Comparison of ENCODE assay signal across 14 cellular contexts in the genomic region with DNA sequence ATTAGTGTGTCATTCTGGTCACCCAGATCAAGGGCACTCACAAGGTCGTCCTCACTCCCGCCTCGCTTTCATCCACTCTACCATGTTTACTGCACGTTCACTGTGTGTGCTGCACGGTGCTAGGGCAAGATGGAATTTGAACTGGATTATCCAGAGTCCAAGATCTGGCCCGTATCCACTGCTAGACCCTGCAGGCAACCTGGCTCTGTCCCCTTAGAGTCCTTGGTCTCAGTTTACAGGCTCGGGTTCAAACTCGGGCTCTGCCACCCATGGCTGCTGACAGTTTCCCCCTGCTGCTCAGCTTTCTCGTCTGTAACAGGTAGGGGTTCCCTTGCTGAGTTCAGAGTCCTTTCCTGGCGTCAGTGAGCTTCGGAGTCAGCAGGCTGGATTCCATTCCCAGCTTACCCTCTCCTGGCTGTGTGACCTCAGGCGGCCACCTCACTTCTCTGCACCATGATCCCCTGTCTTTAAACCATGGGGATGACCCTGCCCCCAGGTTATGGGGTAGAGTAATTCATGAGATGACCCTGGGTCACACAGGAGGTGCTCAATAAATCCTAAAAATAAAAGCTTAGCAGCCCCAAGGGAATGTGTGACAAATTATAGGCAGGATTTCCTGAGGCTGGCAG.
DNase-seq lines count a peak whose midpoint lies in the region; ATAC-seq, FAIRE-seq and TF ChIP-seq lines count a peak whose summit lies in the region.
"Had no signal": no experiment of that assay in that cellular context is flagged by ENCODE, and none has a peak within 500 bp of the region (broad histone marks: within the 10 kb centered on the region; RNA-seq: fewer than 3 reads in every experiment).

No MANE protein-coding gene starts in this region.

- H3K27ac ChIP-seq in PC-9 (peak overlapping the region; percentile 59), H1 (ENCODE audit: low read depth, low read length) (no peak overlapping the region), parathyroid adenoma (peak overlapping the region; percentile 16), upper lobe of left lung (peak overlapping the region in 3 of 4 donors; percentile 4 to 32 (median 23))
- H3K27ac ChIP-seq: SK-N-MC had no signal

- no peak for ATAC-seq in upper lobe of left lung (ENCODE audit: low FRiP score in 2 of 2)

- WGBS in H1 (ENCODE audit: extremely low coverage in 1 of 2, insufficient coverage in 1 of 2, insufficient read length in 1 of 2, insufficient replicate concordance in 2 of 2, low coverage in 1 of 2, low lambda C conversion rate in 2 of 2, missing lambda C conversion rate in 1 of 2), 2 experiments, result 86% methylated on average over 12 of the region's 12 CpGs; no CpG with 5 or more reads in 1 of the 2 experiments
- 77 to 87% methylated on average over 12 of the region's 12 CpGs for WGBS in upper lobe of left lung, 2 donors

- H3K36me3 ChIP-seq in PC-9 (ENCODE audit: low read depth) (no peaks in the 10 kb centered on the region), H1 (ENCODE audit: control insufficient read depth in 2 of 4, insufficient read depth in 4 of 4, low read length in 3 of 4) (no peaks in the 10 kb centered on the region), parathyroid adenoma (ENCODE audit: control insufficient read depth, insufficient read depth, low read length) (no peaks in the 10 kb centered on the region), upper lobe of left lung (no peaks in the 10 kb centered on the region)

- no peaks in the 10 kb centered on the region for H3K9me2 ChIP-seq in PC-9 (ENCODE audit: insufficient read depth)

- peaks cover 24% of the 10 kb centered on the region; the same call in 1 of the 2 replicates for H3F3A ChIP-seq in PC-9 (ENCODE audit: insufficient read depth, low read depth)

- H3K27me3 ChIP-seq in PC-9 (ENCODE audit: insufficient read depth, low read depth) (no peaks in the 10 kb centered on the region), H1 (replicated peaks in 1 of 4; ENCODE audit: control insufficient read depth in 3 of 4, extremely low read depth in 1 of 4, insufficient read depth in 3 of 4, low read length in 3 of 4) (no peaks in the 10 kb centered on the region), parathyroid adenoma (ENCODE audit: control insufficient read depth, insufficient read depth, low read length) (no peaks in the 10 kb centered on the region), upper lobe of left lung (no peaks in the 10 kb centered on the region)

- no peak overlapping the region for H3K4ac ChIP-seq in H1 (replicated peaks; ENCODE audit: insufficient read length, low read depth, low read length)

- H3K4me1 ChIP-seq in PC-9 (replicated peaks; ENCODE audit: insufficient read depth), result peaks cover 67% of the 10 kb centered on the region
- H3K4me1 ChIP-seq in H1 (replicated peaks in 1 of 4; ENCODE audit: control insufficient read depth in 3 of 4, insufficient read depth in 4 of 4, low read length in 3 of 4), result peaks cover 0 to 10% (median 3%) of the 10 kb centered on the region in 4 experiments; a peak in 4 of 7 replicates
- H3K4me1 ChIP-seq in parathyroid adenoma, result no peaks in the 10 kb centered on the region
- H3K4me1 ChIP-seq in upper lobe of left lung, result peaks cover 5 to 10% (median 9%) of the 10 kb centered on the region in 4 donors

- peak overlapping the region; percentile 37 for H3K4me2 ChIP-seq in PC-9
- no peak overlapping the region for H3K4me2 ChIP-seq in H1 (ENCODE audit: insufficient read depth in 1 of 2, low read depth in 2 of 2, low read length in 2 of 2)
- no peak overlapping the region for H3K4me2 ChIP-seq in parathyroid adenoma (ENCODE audit: low read length)

- POLR2A ChIA-PET in PC-9 (lab: Charles Lee; ENCODE audit: unreplicated experiment) (no interaction called here), H1 (lab: Charles Lee; ENCODE audit: partially characterized antibody) (interaction anchor here (0.9 to 1.8 kb wide), 4 partner anchors 11 to 51 kb away, joined by 3 to 6 read pairs (median 3); no protein-coding TSS in a partner anchor)

- no peaks in the 10 kb centered on the region for H3K9me3 ChIP-seq in PC-9 (ENCODE audit: insufficient read depth, low read depth)
- no peaks in the 10 kb centered on the region for H3K9me3 ChIP-seq in H1 (ENCODE audit: insufficient read depth in 2 of 2, low read depth in 1 of 2, low read length in 1 of 2)
- no peaks in the 10 kb centered on the region for H3K9me3 ChIP-seq in parathyroid adenoma (ENCODE audit: control insufficient read depth, low read length)
- H3K9me3 ChIP-seq in upper lobe of left lung, result peaks cover 0 to 5% (median 0%) of the 10 kb centered on the region in 4 donors

- H3K79me1 ChIP-seq in H1 (ENCODE audit: low read depth, low read length), result no peaks in the 10 kb centered on the region

- TF ChIP-seq POLR2A in H1 (IDR thresholded peaks at IDR 0.05; ENCODE audit: control extremely low read depth in 1 of 2, low read depth in 2 of 2, low read length in 2 of 2), result no peak
- TF ChIP-seq POLR2A in upper lobe of left lung (IDR thresholded peaks at IDR 0.05), result no peak

- no peak overlapping the region for H2AK5ac ChIP-seq in H1 (ENCODE audit: low read depth, low read length)

- peak overlapping the region; percentile 6; the same call in 1 of the 2 replicates for H3K18ac ChIP-seq in H1 (ENCODE audit: extremely low read depth, low read length)

- FAIRE-seq in H1 (lab: Jason Lieb, UNC), result no peak

- CTCF ChIA-PET in PC-9 (lab: Charles Lee) (interaction anchor here (0.6 kb wide), 1 partner anchor 106 kb away, joined by 3 read pairs; no protein-coding TSS in a partner anchor), H1 (lab: Charles Lee; ENCODE audit: partially characterized antibody) (interaction anchor here (0.8 to 2.0 kb wide), 8 partner anchors 9 to 186 kb away, joined by 3 to 6 read pairs (median 3); no protein-coding TSS in a partner anchor)

- no peak overlapping the region for H4K91ac ChIP-seq in H1 (replicated peaks; ENCODE audit: insufficient read length, low read length)

- H2BK15ac ChIP-seq in H1 (ENCODE audit: low read length), result 0 out of 2 replicates have a peak overlapping the region, but pooled peaks have one; percentile 36

- DNase-seq in PC-9 (no peak), H1 (ENCODE audit: low read depth in 1 of 2, low spot score in 2 of 2) (no peak), upper lobe of left lung (no peak), 8988T (no peak), KBM-7 (no peak)
- DNase-seq in activated CD8-positive, alpha-beta memory T cell treated with anti-CD3 and anti-CD28 coated beads, Interleukin-2, amount 50 U/mL, for 4 hours, result no peak
- DNase-seq: EL, H9, NCI-H1436 treated with DMSO at 0.1 percent for 48 hours, NCI-H2081 treated with DMSO at 0.1 percent for 48 hours, NCI-H2227 treated with DMSO at 0.1 percent for 48 hours, NCI-H69 had no signal

- no peak overlapping the region for H3K23ac ChIP-seq in H1 (ENCODE audit: insufficient read length)

- H4K8ac ChIP-seq in H1 (ENCODE audit: extremely low read depth, insufficient read depth, low read length), result no peak overlapping the region

- no peak for TF ChIP-seq EP300 in H1 (IDR thresholded peaks at IDR 0.05; ENCODE audit: borderline replicate concordance in 1 of 2, low read depth in 2 of 2, low read length in 2 of 2)
- TF ChIP-seq EP300 in upper lobe of left lung (IDR thresholded peaks at IDR 0.05), result no peak

- H4K20me1 ChIP-seq in PC-9 (ENCODE audit: insufficient read depth) (no peaks in the 10 kb centered on the region), H1 (replicated peaks in 1 of 2; ENCODE audit: control insufficient read depth in 1 of 2, insufficient read depth in 2 of 2, low read length in 2 of 2) (no peaks in the 10 kb centered on the region)

- no peak for TF ChIP-seq RAD21 in H1 (IDR thresholded peaks at IDR 0.05 in 1 of 2, conservative IDR thresholded peaks at IDR 0.05 in 1 of 2; ENCODE audit: low read depth in 2 of 2, low read length in 2 of 2)

- H3K79me2 ChIP-seq in PC-9 (ENCODE audit: low read depth) (no peaks in the 10 kb centered on the region), H1 (ENCODE audit: control insufficient read depth in 1 of 2, insufficient read depth in 2 of 2, low read length in 2 of 2) (no peaks in the 10 kb centered on the region), parathyroid adenoma (no peaks in the 10 kb centered on the region)

- H3K4me3 ChIP-seq in PC-9 (no peak overlapping the region), H1 (ENCODE audit: extremely low read depth in 1 of 4, insufficient read depth in 2 of 4, low read depth in 3 of 4, low read length in 4 of 4) (no peak overlapping the region), parathyroid adenoma (ENCODE audit: low read depth, low read length) (no peak overlapping the region), upper lobe of left lung (no peak overlapping the region)
- H3K4me3 ChIP-seq: SK-N-MC had no signal

- no peak overlapping the region for H3K14ac ChIP-seq in H1 (ENCODE audit: insufficient read length)

- no peak overlapping the region for H2BK120ac ChIP-seq in H1 (replicated peaks; ENCODE audit: low read depth, low read length)

- H3K56ac ChIP-seq in H1 (replicated peaks; ENCODE audit: insufficient read length, low read depth, low read length), result no peak overlapping the region

- in situ Hi-C loops in KBM-7 (cut with MboI; ENCODE audit: low pct_unique_long_range_greater_than_20kb, low sequenced_read_pairs), result no loop called here

- no peak overlapping the region for H2AFZ ChIP-seq in PC-9
- H2AFZ ChIP-seq in H1 (ENCODE audit: low read length), result no peak overlapping the region
- no peak overlapping the region for H2AFZ ChIP-seq in parathyroid adenoma

- no peaks in the 10 kb centered on the region; the same call in 1 of the 2 replicates for H3K23me2 ChIP-seq in H1 (ENCODE audit: low read depth, low read length)

- TF ChIP-seq CTCF in PC-9 (conservative IDR thresholded peaks at IDR 0.05) (no peak), H1 (IDR thresholded peaks at IDR 0.05; ENCODE audit: control extremely low read depth in 1 of 3, insufficient read depth in 1 of 3, low read depth in 1 of 3, low read length in 3 of 3) (no peak), parathyroid adenoma (IDR thresholded peaks at IDR 0.05) (no peak), upper lobe of left lung (IDR thresholded peaks at IDR 0.05) (no peak)

- 0 out of 2 replicates have a peak overlapping the region, but pooled peaks have one; percentile 27 for H2BK5ac ChIP-seq in H1 (ENCODE audit: low read depth, low read length)

- intact Hi-C loops in PC-9 (cut with micrococcal nuclease; ENCODE audit: unreplicated experiment), result loop anchor here (5.0 to 10.0 kb wide), 2 partner anchors 58 to 80 kb away; partner anchors contain the start of gene SLC6A6

- H2BK20ac ChIP-seq in H1 (ENCODE audit: low read length), result no peak overlapping the region

- no TSS peak for BruUV-seq in PC-9 (replicated peaks; lab: Mats Ljungman, UMichigan)

- H2BK12ac ChIP-seq in H1 (ENCODE audit: low read depth, low read length), result 0 out of 2 replicates have a peak overlapping the region, but pooled peaks have one; percentile 45

- H3K9ac ChIP-seq in H1 (replicated peaks in 1 of 4; ENCODE audit: extremely low read depth in 1 of 4, low read depth in 3 of 4, low read length in 3 of 4) (no peak overlapping the region), parathyroid adenoma (no peak overlapping the region)

- no peak overlapping the region for H4K5ac ChIP-seq in H1 (ENCODE audit: insufficient read length, low read depth, low read length)

TF ChIP-seq in H1, 55 proteins besides CTCF, POLR2A, EP300 and RAD21 (continues in another document):
- no peak for TF ChIP-seq RXRA (IDR thresholded peaks at IDR 0.05; ENCODE audit: insufficient read depth, low read depth, low read length)
- TF ChIP-seq KDM1A (IDR thresholded peaks at IDR 0.05; ENCODE audit: borderline replicate concordance, low read length), result no peak
- TF ChIP-seq PHF8 (conservative IDR thresholded peaks at IDR 0.05; ENCODE audit: low read depth, low read length), result no peak
